In the genomic region with DNA sequence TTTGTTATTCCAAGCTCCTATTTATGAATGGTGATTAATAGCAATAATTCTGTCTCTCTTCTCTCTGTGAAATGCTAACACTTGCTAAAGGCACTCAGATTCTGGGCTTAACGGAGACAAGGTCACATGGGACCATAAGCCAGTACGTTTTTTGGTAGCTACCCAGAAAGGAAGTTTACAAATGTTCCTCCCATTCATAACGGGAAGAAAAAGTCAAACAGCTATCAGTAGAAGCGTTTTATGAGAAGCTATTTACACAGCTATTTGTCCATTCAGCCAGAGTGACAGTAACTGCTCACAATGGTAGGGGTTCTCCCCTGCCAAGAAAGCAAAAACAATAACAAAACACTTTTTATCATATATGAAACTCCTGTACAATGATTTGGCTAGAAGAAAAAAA, we compare ENCODE assay signal across 12 cellular contexts. TPM values are rescaled to one million over a fixed set of nuclear protein-coding genes. Genes with fewer than 3 reads are reported as not detected.
A peak's percentile ranks its signal among the peaks of the same experiment; 100 is the strongest.
DNase-seq lines count a peak whose midpoint lies in the region; ATAC-seq and TF ChIP-seq lines count a peak whose summit lies in the region.
"Had no signal": no experiment of that assay in that cellular context is flagged by ENCODE, and none has a peak within 500 bp of the region (broad histone marks: within the 10 kb centered on the region; RNA-seq: fewer than 3 reads in every experiment).

No MANE protein-coding gene starts in this region.

- H3K27me3 ChIP-seq in BLaER1 = no peaks in the 10 kb centered on the region
- H3K27me3 ChIP-seq in lung (ENCODE audit: control insufficient read depth, insufficient read depth) = no peaks in the 10 kb centered on the region

- TF ChIP-seq CTCF in lung (IDR thresholded peaks at IDR 0.05; ENCODE audit: control extremely low read depth, extremely low read depth) = no peak
- TF ChIP-seq CTCF in natural killer cell (IDR thresholded peaks at IDR 0.05) = no peak

- H3K4me1 ChIP-seq in BLaER1 (peaks cover 69% of the 10 kb centered on the region), lung (ENCODE audit: control insufficient read depth in 2 of 2, insufficient read depth in 2 of 2, low read length in 2 of 2) (no peaks in the 10 kb centered on the region)

- H3K4me3 ChIP-seq in BLaER1 (no peak overlapping the region), lung (no peak overlapping the region)

- H3K27me3 Mint-ChIP-seq in IgD-negative memory B cell (no peaks in the 10 kb centered on the region), natural killer cell (ENCODE audit: low read depth in 2 of 2) (no peaks in the 10 kb centered on the region)
- no peaks in the 10 kb centered on the region for H3K27me3 Mint-ChIP-seq in central memory CD8-positive, alpha-beta T cell

- H3K4me3 Mint-ChIP-seq in IgD-negative memory B cell = no peak overlapping the region
- H3K4me3 Mint-ChIP-seq in central memory CD8-positive, alpha-beta T cell = no peak overlapping the region
- H3K4me3 Mint-ChIP-seq in natural killer cell = no peak overlapping the region
- H3K4me3 Mint-ChIP-seq: CD14-positive monocyte had no signal

- H3K36me3 ChIP-seq in BLaER1 = peaks cover 14% of the 10 kb centered on the region
- peaks cover 2 to 4% of the 10 kb centered on the region in 2 donors for H3K36me3 ChIP-seq in lung (ENCODE audit: control insufficient read depth in 2 of 2, insufficient read depth in 2 of 2, low read length in 2 of 2)

- H3K4me2 ChIP-seq in BLaER1 = peak overlapping the region; percentile 67

- peaks cover 28 to 40% (median 32%) of the 10 kb centered on the region in 3 donors for H3K4me1 Mint-ChIP-seq in IgD-negative memory B cell
- peaks cover 15% of the 10 kb centered on the region for H3K4me1 Mint-ChIP-seq in central memory CD8-positive, alpha-beta T cell
- H3K4me1 Mint-ChIP-seq in natural killer cell = peaks cover 6 to 10% of the 10 kb centered on the region in 2 donors

- H3K9me3 Mint-ChIP-seq in IgD-negative memory B cell (no peaks in the 10 kb centered on the region), natural killer cell (no peaks in the 10 kb centered on the region)
- H3K9me3 Mint-ChIP-seq in central memory CD8-positive, alpha-beta T cell = no peaks in the 10 kb centered on the region

- no peak for ATAC-seq in central memory CD8-positive, alpha-beta T cell (replicated peaks; ENCODE audit: extremely low read depth, poor library complexity, severe bottlenecking)
- peak; percentile 44 for ATAC-seq in lung (ENCODE audit: insufficient read depth, low FRiP score)
- ATAC-seq in natural killer cell = no peak
- ATAC-seq in HG03571 (IDR thresholded peaks at IDR 0.05; ENCODE audit: unreplicated experiment) = no peak
- ATAC-seq in HG03469 (IDR thresholded peaks at IDR 0.05; ENCODE audit: unreplicated experiment) = no peak
- no peak for ATAC-seq in GM19324 (IDR thresholded peaks at IDR 0.05; ENCODE audit: low FRiP score, unreplicated experiment)

- WGBS in lung, 2 donors = 9 to 12% methylated on average over 4 of the region's 4 CpGs

- DNase-seq in central memory CD8-positive, alpha-beta T cell (ENCODE audit: low spot score in 2 of 2) = no peak
- no peak for DNase-seq in lung (ENCODE audit: low spot score)
- no peak for DNase-seq in natural killer cell
- DNase-seq: erythroblast; nucleus accumbens; stimulated activated CD4-positive, alpha-beta T cell treated with anti-CD3 and anti-CD28 coated beads, Interleukin-4, amount 100 ng/mL, for 1 hour had no signal

- H3K9ac ChIP-seq in BLaER1 = peak overlapping the region; percentile 51; the same call in 1 of the 2 replicates

- H3K27ac Mint-ChIP-seq in IgD-negative memory B cell (peak overlapping the region; percentile 23 to 65 (median 25)), natural killer cell (no peak overlapping the region)
- peak overlapping the region; percentile 53 for H3K27ac Mint-ChIP-seq in central memory CD8-positive, alpha-beta T cell (ENCODE audit: low read depth)
- H3K27ac Mint-ChIP-seq: CD14-positive monocyte had no signal

- peak overlapping the region; percentile 52; the same call in 1 of the 2 replicates for H3K27ac ChIP-seq in BLaER1
- H3K27ac ChIP-seq in lung (ENCODE audit: low read depth in 1 of 2, low read length in 1 of 2) = no peak overlapping the region

- peaks cover 6% of the 10 kb centered on the region for H3K36me3 Mint-ChIP-seq in IgD-negative memory B cell
- peaks cover 7% of the 10 kb centered on the region for H3K36me3 Mint-ChIP-seq in central memory CD8-positive, alpha-beta T cell (ENCODE audit: insufficient read depth)
- H3K36me3 Mint-ChIP-seq in natural killer cell = no peaks in the 10 kb centered on the region

- intact Hi-C loops in natural killer cell (cut with micrococcal nuclease) = no loop called here

- H4K20me1 ChIP-seq in BLaER1 = no peaks in the 10 kb centered on the region

- no peaks in the 10 kb centered on the region for H3K9me3 ChIP-seq in BLaER1
- no peaks in the 10 kb centered on the region for H3K9me3 ChIP-seq in lung (ENCODE audit: control insufficient read depth in 2 of 2, insufficient read depth in 1 of 2, low read length in 1 of 2)

RNA-seq across cellular contexts. Expression of a gene that starts 51.5 kb away (rescaled TPM):
- polyA plus RNA-seq in IgD-negative memory B cell = 9.2 TPM
- 10 to 100 TPM in 1 of 2 donors, 1 to 10 TPM in 1; 8.1 to 12.1 TPM for total RNA-seq in lung
- polyA plus RNA-seq in lung = 1 to 10 TPM; 2.4 to 2.8 TPM
- 10 to 100 TPM; 22.5 to 32.9 (median 24.1) TPM for total RNA-seq in natural killer cell

Comparison
In these comparisons a context has a peak if more than half of its experiments do, and no peak if none do; other contexts are left out.
1. H3K27ac Mint-ChIP-seq: peak in IgD-negative memory B cell (3 of 3) and central memory CD8-positive, alpha-beta T cell (single experiment); none in natural killer cell (0 of 2).